ENCODE assay signal across 1 cellular context in genomic region chr5:133354323-133355161, GRCh38.
TF ChIP-seq lines count a peak whose summit lies in the region.

No MANE protein-coding gene starts in this region.

TF ChIP-seq in H1, 55 proteins besides CTCF, POLR2A, EP300 and RAD21 (continued from another document):
- TF ChIP-seq KDM5A (IDR thresholded peaks at IDR 0.05; ENCODE audit: low read length) (no peak), FOSL1 (IDR thresholded peaks at IDR 0.05; ENCODE audit: insufficient read depth, low read depth, low read length) (no peak), E2F6 (IDR thresholded peaks at IDR 0.05) (no peak), EGR1 (IDR thresholded peaks at IDR 0.05; ENCODE audit: borderline replicate concordance, low read depth, low read length) (no peak), SRF (IDR thresholded peaks at IDR 0.05; ENCODE audit: low read depth, low read length) (no peak), CHD1 (IDR thresholded peaks at IDR 0.05; ENCODE audit: low read depth, low read length) (no peak), NRF1 (IDR thresholded peaks at IDR 0.05; ENCODE audit: low read depth, low read length) (no peak), ZNF274 (IDR thresholded peaks at IDR 0.05; ENCODE audit: borderline replicate concordance, extremely low read depth, low read length) (no peak), HDAC2 (IDR thresholded peaks at IDR 0.05; ENCODE audit: borderline replicate concordance in 1 of 2, low read depth in 2 of 2, low read length in 2 of 2) (no peak), JUND (IDR thresholded peaks at IDR 0.05; ENCODE audit: low read length) (no peak), NANOG (IDR thresholded peaks at IDR 0.05; ENCODE audit: insufficient read depth, low read depth, low read length, poor library complexity, severe bottlenecking) (no peak), JUN (IDR thresholded peaks at IDR 0.05; ENCODE audit: low read depth, low read length) (no peak)
